8 cellular contexts compared by ENCODE assay signal in the genomic region with DNA sequence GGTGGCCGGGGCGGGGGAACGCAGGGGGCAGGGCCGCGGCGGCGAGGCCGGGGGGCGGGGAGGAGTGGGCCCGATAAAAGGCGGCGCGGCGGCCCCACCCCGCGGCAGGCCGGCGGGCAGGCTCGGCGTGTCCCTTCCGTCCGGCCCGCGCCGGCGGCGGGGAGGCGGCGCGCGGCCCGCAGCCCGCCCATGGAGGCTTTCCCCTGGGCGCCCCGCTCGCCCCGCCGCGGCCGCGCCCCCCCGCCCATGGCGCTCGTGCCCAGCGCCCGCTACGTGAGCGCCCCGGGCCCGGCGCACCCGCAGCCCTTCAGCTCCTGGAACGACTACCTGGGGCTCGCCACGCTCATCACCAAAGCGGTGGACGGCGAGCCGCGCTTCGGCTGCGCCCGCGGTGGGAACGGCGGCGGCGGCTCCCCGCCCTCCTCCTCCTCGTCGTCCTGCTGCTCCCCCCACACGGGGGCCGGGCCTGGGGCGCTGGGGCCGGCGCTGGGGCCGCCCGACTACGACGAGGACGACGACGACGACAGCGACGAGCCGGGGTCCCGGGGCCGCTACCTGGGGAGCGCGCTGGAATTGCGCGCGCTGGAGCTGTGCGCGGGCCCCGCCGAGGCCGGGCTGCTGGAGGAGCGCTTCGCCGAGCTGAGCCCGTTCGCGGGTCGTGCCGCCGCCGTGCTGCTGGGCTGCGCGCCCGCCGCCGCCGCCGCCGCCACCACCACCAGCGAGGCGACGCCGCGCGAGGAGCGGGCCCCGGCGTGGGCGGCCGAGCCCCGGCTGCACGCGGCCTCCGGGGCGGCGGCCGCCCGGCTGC. TPM values are rescaled to one million over a fixed set of nuclear protein-coding genes. Genes with fewer than 3 reads are reported as not detected.
DNase-seq lines count a peak whose midpoint lies in the region; ATAC-seq and TF ChIP-seq lines count a peak whose summit lies in the region.

Gene NANOS1 (plus strand): TSS at position 102 of the 808 bp plus-strand sequence. CDS start 88 bp downstream, at position 190.

- H3K79me2 ChIP-seq in SU-DHL-6 (ENCODE audit: insufficient read depth, low read length): no peaks in the 10 kb centered on the region

- TF ChIP-seq CTCF in SU-DHL-6 (IDR thresholded peaks at IDR 0.05; ENCODE audit: insufficient read depth, low read length, poor library complexity, severe bottlenecking): no peak
- no peak for TF ChIP-seq CTCF in thyroid gland (IDR thresholded peaks at IDR 0.05)

- 2% methylated on average over 10 of the region's 136 CpGs; no CpG with 5 or more reads in 1 of the 2 donors for WGBS in thyroid gland, 2 donors

- TF ChIP-seq POLR2A in thyroid gland (IDR thresholded peaks at IDR 0.05): peak in 1 of 2 donors; percentile 81

- peaks cover 38% of the 10 kb centered on the region for H3F3A ChIP-seq in SU-DHL-6 (ENCODE audit: insufficient read depth)

- peak within 1 kb of the TSS; percentile 60 for H2AFZ ChIP-seq in SU-DHL-6 (ENCODE audit: low read depth, low read length, severe bottlenecking)

- H3K36me3 ChIP-seq in SU-DHL-6 (ENCODE audit: low read length) (peaks cover 17% of the 10 kb centered on the region), thyroid gland (peaks cover 15 to 17% of the 10 kb centered on the region in 2 donors)

- no peak within 1 kb of the TSS for H3K27ac Mint-ChIP-seq in dendritic cell treated with granulocyte-macrophage colony-stimulating factor and Interleukin-4, amounts not matched to agents 40 ng/mL and 50 ng/mL, for 4 days

- H4K20me1 ChIP-seq in SU-DHL-6 (ENCODE audit: low read depth, low read length): 0 out of 2 replicates have a peak, but pooled peaks cover 4% of the 10 kb centered on the region

- intact Hi-C loops in Right ventricle myocardium inferior (cut with DNase I) (loop anchor here (5.0 to 10.0 kb wide), 5 partner anchors 47 to 465 kb away; no protein-coding TSS in a partner anchor), left ventricle myocardium superior (cut with micrococcal nuclease) (no loop called here), thyroid gland (cut with DNase I) (no loop called here)
- intact Hi-C loops in dendritic cell treated with granulocyte-macrophage colony-stimulating factor and Interleukin-4, amounts not matched to agents 40 ng/mL and 50 ng/mL, for 4 days (cut with micrococcal nuclease): no loop called here

- H3K4me3 ChIP-seq in SU-DHL-6 (ENCODE audit: insufficient read depth, low read length, poor library complexity, severe bottlenecking): peak within 1 kb of the TSS; percentile 55
- peak within 1 kb of the TSS; percentile 27 for H3K4me3 ChIP-seq in mononuclear cell (ENCODE audit: low read length)
- peak within 1 kb of the TSS; percentile 13 to 57 (median 48) for H3K4me3 ChIP-seq in thyroid gland (replicated peaks in 1 of 3)

- no peaks in the 10 kb centered on the region for H3K9me2 ChIP-seq in SU-DHL-6 (replicated peaks; ENCODE audit: insufficient read depth, low read length)

- ATAC-seq in Right ventricle myocardium inferior (no peak), left ventricle myocardium superior (no peak), HG03064 (IDR thresholded peaks at IDR 0.05; ENCODE audit: low read depth, unreplicated experiment) (peak; percentile 27)

- no peaks in the 10 kb centered on the region for H3K9me3 Mint-ChIP-seq in dendritic cell treated with granulocyte-macrophage colony-stimulating factor and Interleukin-4, amounts not matched to agents 40 ng/mL and 50 ng/mL, for 4 days

- H3K4me1 ChIP-seq in mononuclear cell (ENCODE audit: insufficient read depth, low read length) (peaks cover 17% of the 10 kb centered on the region), thyroid gland (peaks cover 27 to 34% of the 10 kb centered on the region in 2 donors)

- H3K27me3 ChIP-seq in SU-DHL-6 (ENCODE audit: low read length) (no peaks in the 10 kb centered on the region), mononuclear cell (ENCODE audit: insufficient read depth, low read length) (peaks cover 5% of the 10 kb centered on the region), thyroid gland (no peaks in the 10 kb centered on the region)

- peak; percentile 63 for DNase-seq in Right ventricle myocardium inferior (ENCODE audit: missing footprints)
- no peak for DNase-seq in left ventricle myocardium superior
- DNase-seq in thyroid gland: peak; percentile 42 to 52
- DNase-seq in AG20443 (ENCODE audit: low spot score): no peak

- H3K9me3 ChIP-seq in SU-DHL-6 (ENCODE audit: insufficient read depth, low read length) (no peaks in the 10 kb centered on the region), mononuclear cell (ENCODE audit: low read depth, low read length) (no peaks in the 10 kb centered on the region), thyroid gland (no peaks in the 10 kb centered on the region)

- H3K27ac ChIP-seq in SU-DHL-6 (ENCODE audit: low read depth, low read length): peak within 1 kb of the TSS; percentile 55
- peak within 1 kb of the TSS; percentile 69 to 80 (median 77) for H3K27ac ChIP-seq in thyroid gland

- peaks cover 22% of the 10 kb centered on the region for H3K4me1 Mint-ChIP-seq in dendritic cell treated with granulocyte-macrophage colony-stimulating factor and Interleukin-4, amounts not matched to agents 40 ng/mL and 50 ng/mL, for 4 days (ENCODE audit: low read depth)

- peak within 1 kb of the TSS; percentile 62 for H3K4me3 Mint-ChIP-seq in dendritic cell treated with granulocyte-macrophage colony-stimulating factor and Interleukin-4, amounts not matched to agents 40 ng/mL and 50 ng/mL, for 4 days

- peak within 1 kb of the TSS; percentile 59 for H3K9ac ChIP-seq in SU-DHL-6 (ENCODE audit: low read length)

- peaks cover 29% of the 10 kb centered on the region for H3K36me3 Mint-ChIP-seq in dendritic cell treated with granulocyte-macrophage colony-stimulating factor and Interleukin-4, amounts not matched to agents 40 ng/mL and 50 ng/mL, for 4 days (ENCODE audit: low read depth)

- peak within 1 kb of the TSS; percentile 64 for H3K4me2 ChIP-seq in SU-DHL-6 (ENCODE audit: low read depth, low read length, poor library complexity, severe bottlenecking)

- peaks cover 29% of the 10 kb centered on the region for H3K27me3 Mint-ChIP-seq in dendritic cell treated with granulocyte-macrophage colony-stimulating factor and Interleukin-4, amounts not matched to agents 40 ng/mL and 50 ng/mL, for 4 days

RNA-seq across cellular contexts. Expression of gene NANOS1, which starts in this region (rescaled TPM):
- 16.0 TPM for total RNA-seq in Right ventricle myocardium inferior
- total RNA-seq in left ventricle myocardium superior: 8.7 TPM
- total RNA-seq in mononuclear cell: under 0.01 TPM
- 10 to 100 TPM; 16.5 to 25.0 (median 20.4) TPM for total RNA-seq in thyroid gland

Comparison
In these comparisons a context has a peak if more than half of its experiments do, and no peak if none do; other contexts are left out.
1. DNase-seq: peak in Right ventricle myocardium inferior (single experiment) and thyroid gland (2 of 2); none in left ventricle myocardium superior (single experiment) and AG20443 (single experiment).
2. Peak in every context shown above with its lines, with median percentiles within 50 percentile points of each other: H3K4me3 ChIP-seq.